Comparison of ENCODE assay signal across 34 cellular contexts in genomic region chr12:64440100-64440499, GRCh38. TPM values are rescaled to one million over a fixed set of nuclear protein-coding genes. Genes with fewer than 3 reads are reported as not detected.
"Had no signal": no experiment of that assay in that cellular context is flagged by ENCODE, and none has a peak within 500 bp of the region (broad histone marks: within the 10 kb centered on the region; RNA-seq: fewer than 3 reads in every experiment).

No MANE protein-coding gene starts in this region.

- H3K4me2 ChIP-seq: hepatocyte had no signal

- DNase-seq: activated CD4-positive, alpha-beta memory T cell treated with anti-CD3 and anti-CD28 coated beads for 36 hours; activated CD4-positive, alpha-beta T cell treated with anti-CD3 and anti-CD28 coated beads for 36 hours; activated CD4-positive, alpha-beta T cell treated with anti-CD3 and anti-CD28 coated beads, Interleukin-2, amount 10 ng/mL, durations not matched to agents 24 days and 14 days; activated CD4-positive, CD25-positive, alpha-beta regulatory T cell; activated CD4-positive, CD25-positive, alpha-beta regulatory T cell treated with anti-CD3 and anti-CD28 coated beads, Interleukin-2, amount 50 U/mL, for 72 hours; activated CD8-positive, alpha-beta memory T cell treated with anti-CD3 and anti-CD28 coated beads, Interleukin-2, amount 10 ng/mL, durations not matched to agents 7 days and 5 days; activated CD8-positive, alpha-beta memory T cell treated with anti-CD3 and anti-CD28 coated beads, Interleukin-2, amount 50 U/mL, for 4 hours; activated CD8-positive, alpha-beta T cell treated with anti-CD3 and anti-CD28 coated beads, Interleukin-2, amount 10 ng/mL, durations not matched to agents 7 days and 5 days; activated effector memory CD4-positive, alpha-beta T cell treated with Interleukin-2 at 50 U/mL for 16 hours; activated gamma-delta T cell treated with Interleukin-2 at 50 U/mL for 16 hours; activated naive CD4-positive, alpha-beta T cell treated with anti-CD3 and anti-CD28 coated beads for 36 hours; activated naive CD8-positive, alpha-beta T cell treated with anti-CD3 and anti-CD28 coated beads, Interleukin-2, amount 10 ng/mL, durations not matched to agents 7 days and 5 days; activated T-cell treated with anti-CD3 and anti-CD28 coated beads, Interleukin-2, amount 50 U/mL, for 1 hour; central memory CD4-positive, alpha-beta T cell; cerebellar nuclear complex; colonic mucosa; effector CD8-positive, alpha-beta T cell; esophagus squamous epithelium; foreskin melanocyte; heart right ventricle; T-helper 2 cell had no signal

- FAIRE-seq: endometrium, endothelial cell of umbilical vein had no signal

- ATAC-seq: activated CD4-positive, alpha-beta T cell treated with anti-CD3 and anti-CD28 coated beads for 36 hours; activated CD8-positive, alpha-beta memory T cell treated with anti-CD3 and anti-CD28 coated beads, Interleukin-2, amount 10 ng/mL, durations not matched to agents 7 days and 5 days; activated CD8-positive, alpha-beta T cell treated with anti-CD3 and anti-CD28 coated beads, Interleukin-2, amount 10 ng/mL, durations not matched to agents 7 days and 5 days; activated naive CD4-positive, alpha-beta T cell treated with anti-CD3 and anti-CD28 coated beads, Interleukin-2, amount 50 U/mL, for 72 hours; activated T-helper 17 cell treated with anti-CD3 and anti-CD28 coated beads, Interleukin-2, amount 50 U/mL, for 72 hours; gastroesophageal sphincter; heart right ventricle had no signal

- H3K9me3 ChIP-seq: ascending aorta, breast epithelium, colonic mucosa, esophagus squamous epithelium, gastroesophageal sphincter, heart right ventricle had no signal

- H3K4me1 ChIP-seq: ascending aorta, breast epithelium, colonic mucosa, esophagus squamous epithelium, gastroesophageal sphincter, heart right ventricle had no signal

- H3K4me3 ChIP-seq: ascending aorta, breast epithelium, cardiac muscle cell, colonic mucosa, esophagus squamous epithelium, gastroesophageal sphincter, heart right ventricle, hepatocyte had no signal

- H2AFZ ChIP-seq: hepatocyte had no signal

- H3K36me3 ChIP-seq: breast epithelium, colonic mucosa had no signal

- H3K27me3 ChIP-seq: ascending aorta, breast epithelium, cardiac muscle cell, colonic mucosa, esophagus squamous epithelium, gastroesophageal sphincter, heart right ventricle, hepatocyte had no signal

- H3K27ac ChIP-seq: ascending aorta, breast epithelium, cardiac muscle cell, colonic mucosa, epithelial cell of prostate, esophagus squamous epithelium, gastroesophageal sphincter, heart right ventricle, hepatocyte had no signal

RNA-seq across cellular contexts. Expression of gene C12orf56, which starts 49.5 kb away (rescaled TPM):
- total RNA-seq: activated CD4-positive, alpha-beta memory T cell treated with anti-CD3 and anti-CD28 coated beads for 36 hours; activated CD4-positive, alpha-beta T cell treated with anti-CD3 and anti-CD28 coated beads for 36 hours; activated CD4-positive, alpha-beta T cell treated with anti-CD3 and anti-CD28 coated beads, Interleukin-2, amount 10 ng/mL, durations not matched to agents 24 days and 14 days; activated CD8-positive, alpha-beta memory T cell treated with anti-CD3 and anti-CD28 coated beads for 36 hours; activated CD8-positive, alpha-beta memory T cell treated with anti-CD3 and anti-CD28 coated beads, Interleukin-2, amount 10 ng/mL, durations not matched to agents 7 days and 5 days; activated CD8-positive, alpha-beta T cell treated with anti-CD3 and anti-CD28 coated beads, Interleukin-2, amount 10 ng/mL, durations not matched to agents 7 days and 5 days; activated naive CD4-positive, alpha-beta T cell treated with anti-CD3 and anti-CD28 coated beads for 36 hours; activated naive CD4-positive, alpha-beta T cell treated with anti-CD3 and anti-CD28 coated beads, Interleukin-2, amount 50 U/mL, for 72 hours; activated naive CD8-positive, alpha-beta T cell treated with anti-CD3 and anti-CD28 coated beads, Interleukin-2, amount 10 ng/mL, durations not matched to agents 7 days and 5 days; activated T-helper 17 cell treated with anti-CD3 and anti-CD28 coated beads, Interleukin-2, amount 50 U/mL, for 72 hours; ascending aorta; breast epithelium; cardiac muscle cell; dermis microvascular lymphatic vessel endothelial cell; endothelial cell of umbilical vein; gastroesophageal sphincter; glomerular endothelial cell; heart right ventricle had no signal
- polyA plus RNA-seq: cardiac muscle cell, heart right ventricle had no signal
